Comparison of ENCODE assay signal across 24 cellular contexts in the genomic region with DNA sequence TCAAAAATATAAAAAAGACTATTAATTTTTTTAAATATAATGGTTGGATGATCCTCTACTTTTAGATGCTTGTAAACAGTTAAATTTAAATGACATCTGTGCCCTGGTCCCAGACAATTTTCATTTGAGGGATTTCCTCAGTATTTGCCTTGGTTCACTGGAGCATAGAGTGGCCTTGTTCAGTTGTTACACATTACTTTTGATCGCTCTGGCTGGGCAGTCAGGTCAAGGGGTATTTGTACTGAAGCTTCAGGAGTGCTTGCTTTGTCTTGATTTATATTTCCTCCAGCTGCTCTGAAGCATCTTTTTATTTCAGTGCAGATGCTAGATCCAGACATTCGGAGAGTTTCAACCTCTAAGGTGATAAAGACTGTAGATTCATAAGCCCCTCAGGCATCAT. TPM values are rescaled to one million over a fixed set of nuclear protein-coding genes. Genes with fewer than 3 reads are reported as not detected.
DNase-seq lines count a peak whose midpoint lies in the region; ATAC-seq and TF ChIP-seq lines count a peak whose summit lies in the region.
"Had no signal": no experiment of that assay in that cellular context is flagged by ENCODE, and none has a peak within 500 bp of the region (broad histone marks: within the 10 kb centered on the region; RNA-seq: fewer than 3 reads in every experiment).

No MANE protein-coding gene starts in this region.

- peak overlapping the region; percentile 41 for H3K4me2 ChIP-seq in OCI-LY7 (ENCODE audit: low read length)

- peaks cover 42% of the 10 kb centered on the region for H3K4me1 Mint-ChIP-seq in nephron progenitor cell
- H3K4me1 Mint-ChIP-seq in CD4-positive, alpha-beta T cell (ENCODE audit: low read depth), result no peaks in the 10 kb centered on the region
- H3K4me1 Mint-ChIP-seq: stimulated activated memory B cell treated with anti-CD40 and anti-IgM and Interleukin-4, amounts not matched to agents 10 μg/mL and 1 μg/mL and 100 μg/mL, for 72 hours had no signal

- no peak overlapping the region for H3K4me3 Mint-ChIP-seq in nephron progenitor cell
- H3K4me3 Mint-ChIP-seq in CD4-positive, alpha-beta T cell, result no peak overlapping the region
- H3K4me3 Mint-ChIP-seq: activated naive CD8-positive, alpha-beta T cell; activated T-helper 1 cell treated with anti-CD3 and anti-CD28 coated beads, Interleukin-12 subunit alpha, Interleukin-12 subunit beta, Interleukin-2, Interleukin-4 antibody, amounts not matched to agents 30 ng/mL and 10 ng/mL and 1 ng/mL, durations not matched to agents 14 hours and 24 hours and 36 hours; effector memory CD8-positive, alpha-beta T cell; stimulated activated memory B cell treated with anti-CD40 and anti-IgM and Interleukin-4, amounts not matched to agents 10 μg/mL and 1 μg/mL and 100 μg/mL, for 72 hours; T-helper 2 cell treated with Interferon-gamma antibody and Interleukin-4, amounts not matched to agents 5 μg/mL and 100 μg/mL, for 36 hours had no signal

- H3K27ac ChIP-seq in OCI-LY7 (ENCODE audit: low read depth, low read length, poor library complexity, severe bottlenecking), result peak overlapping the region; percentile 33
- H3K27ac ChIP-seq in CD4-positive, alpha-beta T cell (ENCODE audit: low read depth, low read length), result no peak overlapping the region
- H3K27ac ChIP-seq: body of pancreas, lower lobe of right lung, right lobe of liver, SK-N-MC had no signal

- H3K9me3 Mint-ChIP-seq in nephron progenitor cell, result no peaks in the 10 kb centered on the region
- no peaks in the 10 kb centered on the region for H3K9me3 Mint-ChIP-seq in CD4-positive, alpha-beta T cell
- H3K9me3 Mint-ChIP-seq: activated T-helper 1 cell treated with anti-CD3 and anti-CD28 coated beads, Interleukin-12 subunit alpha, Interleukin-12 subunit beta, Interleukin-2, Interleukin-4 antibody, amounts not matched to agents 30 ng/mL and 10 ng/mL and 1 ng/mL, durations not matched to agents 14 hours and 24 hours and 36 hours; effector memory CD8-positive, alpha-beta T cell; T-helper 2 cell treated with Interferon-gamma antibody and Interleukin-4, amounts not matched to agents 5 μg/mL and 100 μg/mL, for 36 hours had no signal

- DNase-seq in OCI-LY7 (ENCODE audit: low spot score), result peak; percentile 45
- DNase-seq in nephron progenitor cell, result peak; percentile 22
- no peak for DNase-seq in D341Med (ENCODE audit: low spot score)
- no peak for DNase-seq in CD4-positive, alpha-beta T cell
- DNase-seq: activated CD4-positive, CD25-positive, alpha-beta regulatory T cell treated with anti-CD3 and anti-CD28 coated beads, Interleukin-2, amount 50 U/mL, for 72 hours; activated CD8-positive, alpha-beta memory T cell treated with anti-CD3 and anti-CD28 coated beads for 24 hours; body of pancreas; Calu3; effector memory CD8-positive, alpha-beta T cell; lower lobe of right lung; NCI-H1417 treated with DMSO at 0.1 percent for 48 hours; NCI-H82; right lobe of liver had no signal

- H3K79me2 ChIP-seq in OCI-LY7 (ENCODE audit: insufficient read depth, low read depth, low read length), result no peaks in the 10 kb centered on the region

- no peaks in the 10 kb centered on the region for H3K36me3 Mint-ChIP-seq in nephron progenitor cell (ENCODE audit: low read depth)
- no peaks in the 10 kb centered on the region for H3K36me3 Mint-ChIP-seq in CD4-positive, alpha-beta T cell (ENCODE audit: low read depth)
- H3K36me3 Mint-ChIP-seq: activated naive CD8-positive, alpha-beta T cell; stimulated activated memory B cell treated with anti-CD40 and anti-IgM and Interleukin-4, amounts not matched to agents 10 μg/mL and 1 μg/mL and 100 μg/mL, for 72 hours had no signal

- no peak overlapping the region for H3K4me3 ChIP-seq in OCI-LY7 (ENCODE audit: low read depth, low read length, poor library complexity, severe bottlenecking)
- H3K4me3 ChIP-seq: body of pancreas, lower lobe of right lung, right lobe of liver, SK-N-MC had no signal

- intact Hi-C loops in OCI-LY7 (cut with micrococcal nuclease; ENCODE audit: unreplicated experiment), result no loop called here
- intact Hi-C loops in CD4-positive, alpha-beta T cell (cut with DNase I, micrococcal nuclease), result no loop called here

- no peaks in the 10 kb centered on the region for H3K36me3 ChIP-seq in OCI-LY7 (ENCODE audit: insufficient read depth, low read length)
- H3K36me3 ChIP-seq: lower lobe of right lung, right lobe of liver had no signal

- peak overlapping the region; percentile 52 for H3K27ac Mint-ChIP-seq in nephron progenitor cell
- no peak overlapping the region for H3K27ac Mint-ChIP-seq in CD4-positive, alpha-beta T cell
- H3K27ac Mint-ChIP-seq: activated naive CD8-positive, alpha-beta T cell; activated T-helper 1 cell treated with anti-CD3 and anti-CD28 coated beads, Interleukin-12 subunit alpha, Interleukin-12 subunit beta, Interleukin-2, Interleukin-4 antibody, amounts not matched to agents 30 ng/mL and 10 ng/mL and 1 ng/mL, durations not matched to agents 14 hours and 24 hours and 36 hours; effector memory CD8-positive, alpha-beta T cell; stimulated activated memory B cell treated with anti-CD40 and anti-IgM and Interleukin-4, amounts not matched to agents 10 μg/mL and 1 μg/mL and 100 μg/mL, for 72 hours; T-helper 2 cell treated with Interferon-gamma antibody and Interleukin-4, amounts not matched to agents 5 μg/mL and 100 μg/mL, for 36 hours had no signal

- H3K27me3 Mint-ChIP-seq in nephron progenitor cell (ENCODE audit: low read depth, poor library complexity), result peaks cover 3% of the 10 kb centered on the region
- H3K27me3 Mint-ChIP-seq in CD4-positive, alpha-beta T cell, result peaks cover 11% of the 10 kb centered on the region
- H3K27me3 Mint-ChIP-seq: activated naive CD8-positive, alpha-beta T cell; stimulated activated memory B cell treated with anti-CD40 and anti-IgM and Interleukin-4, amounts not matched to agents 10 μg/mL and 1 μg/mL and 100 μg/mL, for 72 hours had no signal

- no peaks in the 10 kb centered on the region for H3K9me3 ChIP-seq in OCI-LY7 (ENCODE audit: low read length)
- H3K9me3 ChIP-seq in CD4-positive, alpha-beta T cell (ENCODE audit: control insufficient read depth, low read length), result no peaks in the 10 kb centered on the region
- H3K9me3 ChIP-seq: body of pancreas, lower lobe of right lung, right lobe of liver had no signal

- BruUV-seq in OCI-LY7 (replicated peaks; lab: Mats Ljungman, UMichigan), result no TSS peak

- peak overlapping the region; percentile 27 for H2AFZ ChIP-seq in OCI-LY7 (ENCODE audit: low read length)

- H3K4me1 ChIP-seq in OCI-LY7 (ENCODE audit: insufficient read depth, low read length, poor library complexity, severe bottlenecking), result peaks cover 8% of the 10 kb centered on the region
- H3K4me1 ChIP-seq: body of pancreas, lower lobe of right lung had no signal

- POLR2A ChIA-PET in OCI-LY7 (lab: Charles Lee), result interaction anchor here (0.7 to 0.9 kb wide), 2 partner anchors 29 to 107 kb away, joined by 3 to 4 read pairs; no protein-coding TSS in a partner anchor
- POLR2A ChIA-PET in CD4-positive, alpha-beta T cell (lab: Charles Lee), result no interaction called here

- no peak for TF ChIP-seq CTCF in OCI-LY7 (conservative IDR thresholded peaks at IDR 0.05; ENCODE audit: low read length)
- TF ChIP-seq CTCF in nephron progenitor cell (IDR thresholded peaks at IDR 0.05), result no peak
- no peak for TF ChIP-seq CTCF in CD4-positive, alpha-beta T cell (IDR thresholded peaks at IDR 0.05)

- ATAC-seq in GM18505 (IDR thresholded peaks at IDR 0.05; ENCODE audit: unreplicated experiment) (peak; percentile 62), HG03159 (IDR thresholded peaks at IDR 0.05; ENCODE audit: unreplicated experiment) (peak; percentile 43), GM19452 (IDR thresholded peaks at IDR 0.05; ENCODE audit: unreplicated experiment) (no peak), HG02678 (IDR thresholded peaks at IDR 0.05; ENCODE audit: unreplicated experiment) (no peak)
- no peak for ATAC-seq in CD4-positive, alpha-beta T cell (ENCODE audit: poor library complexity)
- ATAC-seq: body of pancreas; effector memory CD8-positive, alpha-beta T cell; HCT116; lower lobe of right lung; Panc1; right lobe of liver; stimulated activated memory B cell treated with anti-CD40 and anti-IgM and Interleukin-4, amounts not matched to agents 10 μg/mL and 1 μg/mL and 100 μg/mL, for 72 hours had no signal

- CTCF ChIA-PET in OCI-LY7 (lab: Charles Lee; ENCODE audit: unreplicated experiment), result no interaction called here
- CTCF ChIA-PET in CD4-positive, alpha-beta T cell (lab: Charles Lee), result no interaction called here

- no peak for TF ChIP-seq POLR2A in GM18505 (IDR thresholded peaks at IDR 0.05; ENCODE audit: borderline replicate concordance, extremely low read depth, insufficient read depth, insufficient read length)

- no peaks in the 10 kb centered on the region for H3K27me3 ChIP-seq in CD4-positive, alpha-beta T cell (ENCODE audit: control insufficient read depth, insufficient read depth, low read length)
- H3K27me3 ChIP-seq: body of pancreas, right lobe of liver had no signal

- H3K9me2 ChIP-seq in OCI-LY7 (ENCODE audit: insufficient read depth, low read length), result no peaks in the 10 kb centered on the region

- H4K20me1 ChIP-seq in OCI-LY7 (ENCODE audit: insufficient read depth, low read length), result no peaks in the 10 kb centered on the region

RNA-seq across cellular contexts. Expression of a gene that starts 50.0 kb away (rescaled TPM):
- total RNA-seq in OCI-LY7 (2014; rRNA removed; shearing (Covaris generic)), result 25.8 and 29.1 TPM in 2 replicates
- total RNA-seq in OCI-LY7 (2022), result 37.2 and 38.7 TPM in 2 replicates
- total RNA-seq in CD4-positive, alpha-beta T cell, result 1 to 10 TPM; 4.4 to 5.4 TPM

Comparison
In these comparisons a context has a peak if more than half of its experiments do, and no peak if none do; other contexts are left out.
1. ATAC-seq: peak in GM18505 (single experiment) and HG03159 (single experiment); none in CD4-positive, alpha-beta T cell (single experiment), GM19452 (single experiment) and HG02678 (single experiment).
2. DNase-seq: peak in OCI-LY7 (single experiment) and nephron progenitor cell (single experiment); none in D341Med (single experiment) and CD4-positive, alpha-beta T cell (0 of 10).
3. RNA of a gene that starts 50.0 kb away (total RNA-seq): 25.8 to 38.7 TPM in OCI-LY7; 4.4 to 5.4 TPM in CD4-positive, alpha-beta T cell; every median in the first group is over 4 times any median in the second.